ENCODE assay signal across 28 cellular contexts in genomic region chr1:71980543-71980942, GRCh38.
"Had no signal": no experiment of that assay in that cellular context is flagged by ENCODE, and none has a peak within 500 bp of the region (broad histone marks: within the 10 kb centered on the region; RNA-seq: fewer than 3 reads in every experiment).

No MANE protein-coding gene starts in this region.

- H3K4me1 Mint-ChIP-seq: neural progenitor cell; stimulated activated effector memory CD8-positive, alpha-beta T cell treated with anti-CD3 and anti-CD28 coated beads, Interleukin-12 subunit alpha, Interleukin-12 subunit beta, amount 100 ng/mL, for 72 hours; stimulated activated naive B cell treated with anti-CD40 and anti-IgM and Interleukin-4, amounts not matched to agents 10 μg/mL and 1 μg/mL and 100 μg/mL, for 72 hours had no signal

- H3K27me3 Mint-ChIP-seq: progenitor cell of endocrine pancreas; stimulated activated naive B cell treated with anti-CD40 and anti-IgM and Interleukin-4, amounts not matched to agents 10 μg/mL and 1 μg/mL and 100 μg/mL, for 72 hours; stimulated activated naive CD8-positive, alpha-beta T cell treated with anti-CD3 and anti-CD28 coated beads, Interleukin-15, Interleukin-2, amounts not matched to agents 100 ng/mL and 50 ng/mL, for 24 hours had no signal

- H3K9me3 ChIP-seq: ovary, psoas muscle, right lobe of liver, sigmoid colon, stomach, thoracic aorta, thyroid gland, tibial nerve, upper lobe of left lung, vagina had no signal

- H3K79me2 ChIP-seq: parathyroid adenoma had no signal

- H3K27ac Mint-ChIP-seq: nephron; neural progenitor cell; progenitor cell of endocrine pancreas; stimulated activated effector memory CD8-positive, alpha-beta T cell treated with anti-CD3 and anti-CD28 coated beads, Interleukin-12 subunit alpha, Interleukin-12 subunit beta, amount 100 ng/mL, for 72 hours; stimulated activated naive B cell treated with anti-CD40 and anti-IgM and Interleukin-4, amounts not matched to agents 10 μg/mL and 1 μg/mL and 100 μg/mL, for 72 hours; stimulated activated naive CD8-positive, alpha-beta T cell treated with anti-CD3 and anti-CD28 coated beads, Interleukin-15, Interleukin-2, amounts not matched to agents 100 ng/mL and 50 ng/mL, for 24 hours had no signal

- H3K27ac ChIP-seq: neural progenitor cell, ovary, parathyroid adenoma, psoas muscle, right lobe of liver, sigmoid colon, stomach, thoracic aorta, thyroid gland, tibial nerve, upper lobe of left lung, vagina had no signal

- FAIRE-seq: small intestine, urothelium cell line had no signal

- ATAC-seq: psoas muscle; right cardiac atrium; right lobe of liver; stimulated activated effector memory CD8-positive, alpha-beta T cell treated with anti-CD3 and anti-CD28 coated beads, Interleukin-12 subunit alpha, Interleukin-12 subunit beta, amount 100 ng/mL, for 72 hours; stimulated activated naive B cell treated with anti-CD40 and anti-IgM and Interleukin-4, amounts not matched to agents 10 μg/mL and 1 μg/mL and 100 μg/mL, for 72 hours had no signal

- DNase-seq: occipital lobe; ovary; posterior cingulate gyrus; psoas muscle; right cardiac atrium; right lobe of liver; sigmoid colon; small intestine; stimulated activated CD4-positive, alpha-beta T cell treated with anti-CD3 and anti-CD28 coated beads, Interleukin-15, amount 100 ng/mL, for 24 hours; stimulated activated CD4-positive, alpha-beta T cell treated with anti-CD3 and anti-CD28 coated beads, Interleukin-2, amount 100 ng/mL, for 24 hours; stimulated activated CD4-positive, alpha-beta T cell treated with anti-CD3 and anti-CD28 coated beads, Interleukin-2, amount 100 ng/mL, for 48 hours; stimulated activated CD4-positive, alpha-beta T cell treated with anti-CD3 and anti-CD28 coated beads, Interleukin-4, amount 100 ng/mL, for 24 hours; stimulated activated naive B cell treated with anti-CD40 and anti-IgM and Interleukin-4, amounts not matched to agents 10 μg/mL and 1 μg/mL and 100 μg/mL, for 72 hours; stimulated activated naive CD4-positive, alpha-beta T cell treated with Interleukin-2 at 50 U/mL for 16 hours; stomach; thyroid gland; trophoblast cell; upper lobe of left lung had no signal

- H3K9ac ChIP-seq: neural progenitor cell, parathyroid adenoma had no signal

- H3K27me3 ChIP-seq: neural progenitor cell, ovary, right lobe of liver, sigmoid colon, stomach, thyroid gland, tibial nerve, upper lobe of left lung, vagina had no signal

- H3K36me3 Mint-ChIP-seq: neural progenitor cell; stimulated activated effector memory CD8-positive, alpha-beta T cell treated with anti-CD3 and anti-CD28 coated beads, Interleukin-12 subunit alpha, Interleukin-12 subunit beta, amount 100 ng/mL, for 72 hours; stimulated activated naive B cell treated with anti-CD40 and anti-IgM and Interleukin-4, amounts not matched to agents 10 μg/mL and 1 μg/mL and 100 μg/mL, for 72 hours had no signal

- H3K9me3 Mint-ChIP-seq: nephron; neural progenitor cell; stimulated activated naive B cell treated with anti-CD40 and anti-IgM and Interleukin-4, amounts not matched to agents 10 μg/mL and 1 μg/mL and 100 μg/mL, for 72 hours; stimulated activated naive CD8-positive, alpha-beta T cell treated with anti-CD3 and anti-CD28 coated beads, Interleukin-15, Interleukin-2, amounts not matched to agents 100 ng/mL and 50 ng/mL, for 24 hours had no signal

- H3K4me3 Mint-ChIP-seq: nephron; neural progenitor cell; stimulated activated effector memory CD8-positive, alpha-beta T cell treated with anti-CD3 and anti-CD28 coated beads, Interleukin-12 subunit alpha, Interleukin-12 subunit beta, amount 100 ng/mL, for 72 hours; stimulated activated naive B cell treated with anti-CD40 and anti-IgM and Interleukin-4, amounts not matched to agents 10 μg/mL and 1 μg/mL and 100 μg/mL, for 72 hours; stimulated activated naive CD8-positive, alpha-beta T cell treated with anti-CD3 and anti-CD28 coated beads, Interleukin-15, Interleukin-2, amounts not matched to agents 100 ng/mL and 50 ng/mL, for 24 hours had no signal

- H3K36me3 ChIP-seq: neural progenitor cell, ovary, right lobe of liver, sigmoid colon, stomach, thoracic aorta, thyroid gland, tibial nerve, upper lobe of left lung, vagina had no signal

- H3K4me2 ChIP-seq: neural progenitor cell had no signal

- H3K4me1 ChIP-seq: neural progenitor cell, parathyroid adenoma, psoas muscle, right lobe of liver, sigmoid colon, stomach, thyroid gland, tibial nerve, upper lobe of left lung, vagina had no signal

- H2AFZ ChIP-seq: neural progenitor cell, parathyroid adenoma had no signal

- H3K4me3 ChIP-seq: neural progenitor cell, ovary, psoas muscle, right lobe of liver, sigmoid colon, stomach, thoracic aorta, thyroid gland, tibial nerve, upper lobe of left lung, vagina had no signal
